7 cellular contexts compared by ENCODE assay signal in genomic region chr1:149274493-149274892, GRCh38.
DNase-seq lines count a peak whose midpoint lies in the region; ATAC-seq, FAIRE-seq and TF ChIP-seq lines count a peak whose summit lies in the region.
"Not testable (repeated sequence)": the region's sequence is repeated elsewhere in the genome, so short reads cannot be mapped to it uniquely, and the experiment has no call there.

No MANE protein-coding gene starts in this region.

- DNase-seq in H54 (ENCODE audit: insufficient read length, low spot score); PC-3; foreskin keratinocyte; left ventricle myocardium superior; keratinocyte (ENCODE audit: low read depth, low spot score); gastrocnemius medialis: not testable (repeated sequence)

- H3K9me1 ChIP-seq in keratinocyte (ENCODE audit: control insufficient read depth, extremely low read depth, insufficient read depth, low read length), result not testable (repeated sequence)

- H3K4me3 ChIP-seq in PC-3 (ENCODE audit: low read length); keratinocyte (ENCODE audit: control insufficient read depth in 2 of 3, extremely low read depth in 1 of 3, insufficient read depth in 2 of 3, low read depth in 1 of 3, low read length in 3 of 3); gastrocnemius medialis: not testable (repeated sequence)

- not testable (repeated sequence) for H3K36me3 ChIP-seq in PC-3 (ENCODE audit: low read depth, low read length); keratinocyte (ENCODE audit: control insufficient read depth in 2 of 2, extremely low read depth in 1 of 2, insufficient read depth in 2 of 2, low read length in 2 of 2); gastrocnemius medialis

- H3K4me2 ChIP-seq in PC-3 (ENCODE audit: low read length); keratinocyte (ENCODE audit: control insufficient read depth, extremely low read depth, insufficient read depth, low read depth, low read length): not testable (repeated sequence)

- not testable (repeated sequence) for TF ChIP-seq POLR2A in H54 (IDR thresholded peaks at IDR 0.05; ENCODE audit: low read depth, low read length); gastrocnemius medialis (IDR thresholded peaks at IDR 0.05)

- H2AFZ ChIP-seq in PC-3 (ENCODE audit: low read length); keratinocyte (ENCODE audit: control insufficient read depth, low read length): not testable (repeated sequence)

- not testable (repeated sequence) for BruUV-seq in PC-3 (replicated peaks; lab: Mats Ljungman, UMichigan)

- H4K20me1 ChIP-seq in PC-3 (ENCODE audit: low read length); keratinocyte (ENCODE audit: control insufficient read depth, extremely low read depth, insufficient read depth, low read length): not testable (repeated sequence)

- not testable (repeated sequence) for H3K27me3 ChIP-seq in PC-3 (ENCODE audit: low read length); foreskin keratinocyte; keratinocyte (ENCODE audit: control insufficient read depth, extremely low read depth, insufficient read depth, low read length); gastrocnemius medialis

- dilution Hi-C loops in keratinocyte (cut with MboI; ENCODE audit: extremely low pct_ligation_motif_present, low sequenced_read_pairs), result not testable (repeated sequence)

- H3K4me1 ChIP-seq in PC-3 (ENCODE audit: insufficient read depth, low read length); foreskin keratinocyte; keratinocyte (ENCODE audit: control insufficient read depth, extremely low read depth, insufficient read depth, low read length); gastrocnemius medialis: not testable (repeated sequence)

- not testable (repeated sequence) for H3F3A ChIP-seq in PC-3 (ENCODE audit: low read length, unreplicated experiment)

- in situ Hi-C loops in gastrocnemius medialis (cut with MboI; ENCODE audit: low sequenced_read_pairs in 4 of 4), result not testable (repeated sequence)

- intact Hi-C loops in PC-3 (cut with micrococcal nuclease); left ventricle myocardium superior (cut with micrococcal nuclease); gastrocnemius medialis (cut with DNase I; ENCODE audit: low total_unique reads): not testable (repeated sequence)

- not testable (repeated sequence) for H3K79me2 ChIP-seq in PC-3 (ENCODE audit: low read length); keratinocyte (ENCODE audit: control insufficient read depth, insufficient read depth, low read length)

- TF ChIP-seq CTCF in PC-3 (conservative IDR thresholded peaks at IDR 0.05; ENCODE audit: low read depth, low read length); foreskin keratinocyte (conservative IDR thresholded peaks at IDR 0.05); keratinocyte (optimal IDR thresholded peaks at IDR 0.05 in 1 of 3, IDR thresholded peaks at IDR 0.05 in 1 of 3, conservative IDR thresholded peaks at IDR 0.05 in 1 of 3; ENCODE audit: extremely low read depth in 1 of 3, insufficient read depth in 2 of 3, low read length in 3 of 3); gastrocnemius medialis (IDR thresholded peaks at IDR 0.05 in 4 of 5, conservative IDR thresholded peaks at IDR 0.05 in 1 of 5): not testable (repeated sequence)

- FAIRE-seq in H54 (lab: Jason Lieb, UNC) (peak; percentile 87), keratinocyte (lab: Jason Lieb, UNC) (peak; percentile 41)

- not testable (repeated sequence) for H3K9ac ChIP-seq in PC-3 (ENCODE audit: low read length); keratinocyte (ENCODE audit: control insufficient read depth, extremely low read depth, insufficient read depth, low read length)

- CTCF ChIA-PET in PC-3 (lab: Charles Lee), result not testable (repeated sequence)

- ATAC-seq in PC-3 (peak; percentile 65), SK-N-SH treated with all-trans-retinoic acid at 6 μM for 48 hours (peak; percentile 76), foreskin keratinocyte (peak; percentile 71), left ventricle myocardium superior (peak; percentile 50), gastrocnemius medialis (peak; percentile 55 to 65)

- H3K9me3 ChIP-seq in PC-3 (ENCODE audit: low read length); keratinocyte (ENCODE audit: control insufficient read depth, low read depth, low read length); gastrocnemius medialis: not testable (repeated sequence)

- not testable (repeated sequence) for H3K27ac ChIP-seq in PC-3 (ENCODE audit: low read length); foreskin keratinocyte; keratinocyte (ENCODE audit: control insufficient read depth, insufficient read depth, low read length); gastrocnemius medialis

- not testable (repeated sequence) for H3K9me2 ChIP-seq in PC-3 (replicated peaks; ENCODE audit: low read length)

- POLR2A ChIA-PET in PC-3 (lab: Charles Lee; ENCODE audit: unreplicated experiment), result not testable (repeated sequence)
